Comparison of ENCODE assay signal across 13 cellular contexts in genomic region chr5:43581398-43581797, GRCh38. TPM values are rescaled to one million over a fixed set of nuclear protein-coding genes. Genes with fewer than 3 reads are reported as not detected.
DNase-seq lines count a peak whose midpoint lies in the region; ATAC-seq lines count a peak whose summit lies in the region.
"Had no signal": no experiment of that assay in that cellular context is flagged by ENCODE, and none has a peak within 500 bp of the region (broad histone marks: within the 10 kb centered on the region; RNA-seq: fewer than 3 reads in every experiment).

No MANE protein-coding gene starts in this region.

- ATAC-seq in GM18868 (IDR thresholded peaks at IDR 0.05; ENCODE audit: unreplicated experiment) (peak; percentile 69), HG02610 (IDR thresholded peaks at IDR 0.05; ENCODE audit: unreplicated experiment) (peak; percentile 73)
- ATAC-seq in activated CD8-positive, alpha-beta T cell treated with anti-CD3 and anti-CD28 coated beads, Interleukin-2, amount 10 ng/mL, durations not matched to agents 7 days and 5 days: no peak
- ATAC-seq: CD8-positive, alpha-beta T cell had no signal

- no peaks in the 10 kb centered on the region for H3K4me1 Mint-ChIP-seq in activated CD8-positive, alpha-beta T cell treated with anti-CD3 and anti-CD28 coated beads, Interleukin-2, amount 10 ng/mL, durations not matched to agents 7 days and 5 days (ENCODE audit: low read depth)
- H3K4me1 Mint-ChIP-seq: B cell had no signal

- DNase-seq in SK-MEL-5 (ENCODE audit: low read depth, low spot score) (peak; percentile 58), NCI-H524 (lab: John Stamatoyannopoulos, UW) (no peak), retina (no peak)
- DNase-seq in activated CD8-positive, alpha-beta T cell treated with anti-CD3 and anti-CD28 coated beads, Interleukin-2, amount 10 ng/mL, durations not matched to agents 7 days and 5 days: no peak
- DNase-seq: CD8-positive, alpha-beta T cell; COR-L47; DMS 273 treated with DMSO at 0.1 percent for 48 hours; DMS53; GOT3; H7 had no signal

- in situ Hi-C loops in SK-MEL-5 (cut with HindIII; ENCODE audit: low pct_unique_long_range_greater_than_20kb, low sequenced_read_pairs): no loop called here

- no peaks in the 10 kb centered on the region for H3K27me3 Mint-ChIP-seq in activated CD8-positive, alpha-beta T cell treated with anti-CD3 and anti-CD28 coated beads, Interleukin-2, amount 10 ng/mL, durations not matched to agents 7 days and 5 days (ENCODE audit: low read depth)
- H3K27me3 Mint-ChIP-seq: B cell had no signal

- CTCF ChIA-PET in activated CD8-positive, alpha-beta T cell treated with anti-CD3 and anti-CD28 coated beads, Interleukin-2, amount 10 ng/mL, durations not matched to agents 7 days and 5 days (lab: Charles Lee): no interaction called here

- no peaks in the 10 kb centered on the region for H3K9me3 Mint-ChIP-seq in activated CD8-positive, alpha-beta T cell treated with anti-CD3 and anti-CD28 coated beads, Interleukin-2, amount 10 ng/mL, durations not matched to agents 7 days and 5 days (ENCODE audit: insufficient read depth)
- H3K9me3 Mint-ChIP-seq: CD8-positive, alpha-beta T cell had no signal

- POLR2A ChIA-PET in activated CD8-positive, alpha-beta T cell treated with anti-CD3 and anti-CD28 coated beads, Interleukin-2, amount 10 ng/mL, durations not matched to agents 7 days and 5 days (lab: Charles Lee): no interaction called here

- H3K4me3 Mint-ChIP-seq in activated CD8-positive, alpha-beta T cell treated with anti-CD3 and anti-CD28 coated beads, Interleukin-2, amount 10 ng/mL, durations not matched to agents 7 days and 5 days: no peak overlapping the region
- H3K4me3 Mint-ChIP-seq: B cell; CD8-positive, alpha-beta T cell had no signal

- H3K36me3 Mint-ChIP-seq in activated CD8-positive, alpha-beta T cell treated with anti-CD3 and anti-CD28 coated beads, Interleukin-2, amount 10 ng/mL, durations not matched to agents 7 days and 5 days (ENCODE audit: low read depth): peaks cover 16% of the 10 kb centered on the region

- no peak overlapping the region for H3K27ac Mint-ChIP-seq in activated CD8-positive, alpha-beta T cell treated with anti-CD3 and anti-CD28 coated beads, Interleukin-2, amount 10 ng/mL, durations not matched to agents 7 days and 5 days
- H3K27ac Mint-ChIP-seq: B cell; CD8-positive, alpha-beta T cell had no signal

RNA-seq across cellular contexts. Expression of gene NNT, which starts 21.6 kb away (rescaled TPM):
- total RNA-seq in SK-MEL-5 (2014; rRNA removed; shearing (Covaris generic)): 158 and 162 TPM in 2 replicates
- 97.0 and 158 TPM in 2 replicates for polyA plus RNA-seq in SK-MEL-5 (2015; cell fraction: cytosol; rRNA removed)
- 193 and 224 TPM in 2 replicates for polyA plus RNA-seq in SK-MEL-5 (2015; cell fraction: nucleus; rRNA removed)
- total RNA-seq in activated CD8-positive, alpha-beta T cell treated with anti-CD3 and anti-CD28 coated beads, Interleukin-2, amount 10 ng/mL, durations not matched to agents 7 days and 5 days: 100 to 1,000 TPM; 103 to 104 TPM

RNA-seq across cellular contexts. Expression of gene PAIP1, which starts 24.5 kb away (rescaled TPM):
- total RNA-seq in SK-MEL-5 (2014; rRNA removed; shearing (Covaris generic)): 348 and 356 TPM in 2 replicates
- polyA plus RNA-seq in SK-MEL-5 (2015; cell fraction: cytosol; rRNA removed): 181 and 233 TPM in 2 replicates
- 83.7 and 135 TPM in 2 replicates for polyA plus RNA-seq in SK-MEL-5 (2015; cell fraction: nucleus; rRNA removed)
- 10 to 100 TPM; 31.8 to 36.3 TPM for total RNA-seq in activated CD8-positive, alpha-beta T cell treated with anti-CD3 and anti-CD28 coated beads, Interleukin-2, amount 10 ng/mL, durations not matched to agents 7 days and 5 days
